ENCODE assay signal across 1 cellular context in the genomic region with DNA sequence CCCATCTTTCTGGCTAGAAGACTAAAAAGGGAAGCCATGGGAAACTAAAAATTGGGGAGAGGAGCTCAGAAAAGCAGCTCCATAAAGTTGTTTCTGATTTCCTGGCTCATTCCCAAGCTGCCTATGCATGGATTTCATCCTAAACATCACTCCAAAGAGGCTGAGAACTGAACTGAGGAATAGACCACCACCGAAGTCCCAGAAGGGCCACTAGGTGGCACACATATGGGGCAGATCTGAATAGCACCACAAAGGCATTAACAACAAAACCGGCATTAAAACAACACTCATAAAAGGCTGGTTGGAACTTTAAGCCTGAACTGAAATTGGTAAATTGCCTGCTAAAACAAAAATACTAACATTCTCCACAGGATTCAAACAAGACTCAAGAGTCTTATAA.
TF ChIP-seq lines count a peak whose summit lies in the region.

No MANE protein-coding gene starts in this region.

TF ChIP-seq in GM23338, 12 proteins besides CTCF, POLR2A, EP300 and RAD21 (continued from another document):
- TF ChIP-seq, protein P1, sequence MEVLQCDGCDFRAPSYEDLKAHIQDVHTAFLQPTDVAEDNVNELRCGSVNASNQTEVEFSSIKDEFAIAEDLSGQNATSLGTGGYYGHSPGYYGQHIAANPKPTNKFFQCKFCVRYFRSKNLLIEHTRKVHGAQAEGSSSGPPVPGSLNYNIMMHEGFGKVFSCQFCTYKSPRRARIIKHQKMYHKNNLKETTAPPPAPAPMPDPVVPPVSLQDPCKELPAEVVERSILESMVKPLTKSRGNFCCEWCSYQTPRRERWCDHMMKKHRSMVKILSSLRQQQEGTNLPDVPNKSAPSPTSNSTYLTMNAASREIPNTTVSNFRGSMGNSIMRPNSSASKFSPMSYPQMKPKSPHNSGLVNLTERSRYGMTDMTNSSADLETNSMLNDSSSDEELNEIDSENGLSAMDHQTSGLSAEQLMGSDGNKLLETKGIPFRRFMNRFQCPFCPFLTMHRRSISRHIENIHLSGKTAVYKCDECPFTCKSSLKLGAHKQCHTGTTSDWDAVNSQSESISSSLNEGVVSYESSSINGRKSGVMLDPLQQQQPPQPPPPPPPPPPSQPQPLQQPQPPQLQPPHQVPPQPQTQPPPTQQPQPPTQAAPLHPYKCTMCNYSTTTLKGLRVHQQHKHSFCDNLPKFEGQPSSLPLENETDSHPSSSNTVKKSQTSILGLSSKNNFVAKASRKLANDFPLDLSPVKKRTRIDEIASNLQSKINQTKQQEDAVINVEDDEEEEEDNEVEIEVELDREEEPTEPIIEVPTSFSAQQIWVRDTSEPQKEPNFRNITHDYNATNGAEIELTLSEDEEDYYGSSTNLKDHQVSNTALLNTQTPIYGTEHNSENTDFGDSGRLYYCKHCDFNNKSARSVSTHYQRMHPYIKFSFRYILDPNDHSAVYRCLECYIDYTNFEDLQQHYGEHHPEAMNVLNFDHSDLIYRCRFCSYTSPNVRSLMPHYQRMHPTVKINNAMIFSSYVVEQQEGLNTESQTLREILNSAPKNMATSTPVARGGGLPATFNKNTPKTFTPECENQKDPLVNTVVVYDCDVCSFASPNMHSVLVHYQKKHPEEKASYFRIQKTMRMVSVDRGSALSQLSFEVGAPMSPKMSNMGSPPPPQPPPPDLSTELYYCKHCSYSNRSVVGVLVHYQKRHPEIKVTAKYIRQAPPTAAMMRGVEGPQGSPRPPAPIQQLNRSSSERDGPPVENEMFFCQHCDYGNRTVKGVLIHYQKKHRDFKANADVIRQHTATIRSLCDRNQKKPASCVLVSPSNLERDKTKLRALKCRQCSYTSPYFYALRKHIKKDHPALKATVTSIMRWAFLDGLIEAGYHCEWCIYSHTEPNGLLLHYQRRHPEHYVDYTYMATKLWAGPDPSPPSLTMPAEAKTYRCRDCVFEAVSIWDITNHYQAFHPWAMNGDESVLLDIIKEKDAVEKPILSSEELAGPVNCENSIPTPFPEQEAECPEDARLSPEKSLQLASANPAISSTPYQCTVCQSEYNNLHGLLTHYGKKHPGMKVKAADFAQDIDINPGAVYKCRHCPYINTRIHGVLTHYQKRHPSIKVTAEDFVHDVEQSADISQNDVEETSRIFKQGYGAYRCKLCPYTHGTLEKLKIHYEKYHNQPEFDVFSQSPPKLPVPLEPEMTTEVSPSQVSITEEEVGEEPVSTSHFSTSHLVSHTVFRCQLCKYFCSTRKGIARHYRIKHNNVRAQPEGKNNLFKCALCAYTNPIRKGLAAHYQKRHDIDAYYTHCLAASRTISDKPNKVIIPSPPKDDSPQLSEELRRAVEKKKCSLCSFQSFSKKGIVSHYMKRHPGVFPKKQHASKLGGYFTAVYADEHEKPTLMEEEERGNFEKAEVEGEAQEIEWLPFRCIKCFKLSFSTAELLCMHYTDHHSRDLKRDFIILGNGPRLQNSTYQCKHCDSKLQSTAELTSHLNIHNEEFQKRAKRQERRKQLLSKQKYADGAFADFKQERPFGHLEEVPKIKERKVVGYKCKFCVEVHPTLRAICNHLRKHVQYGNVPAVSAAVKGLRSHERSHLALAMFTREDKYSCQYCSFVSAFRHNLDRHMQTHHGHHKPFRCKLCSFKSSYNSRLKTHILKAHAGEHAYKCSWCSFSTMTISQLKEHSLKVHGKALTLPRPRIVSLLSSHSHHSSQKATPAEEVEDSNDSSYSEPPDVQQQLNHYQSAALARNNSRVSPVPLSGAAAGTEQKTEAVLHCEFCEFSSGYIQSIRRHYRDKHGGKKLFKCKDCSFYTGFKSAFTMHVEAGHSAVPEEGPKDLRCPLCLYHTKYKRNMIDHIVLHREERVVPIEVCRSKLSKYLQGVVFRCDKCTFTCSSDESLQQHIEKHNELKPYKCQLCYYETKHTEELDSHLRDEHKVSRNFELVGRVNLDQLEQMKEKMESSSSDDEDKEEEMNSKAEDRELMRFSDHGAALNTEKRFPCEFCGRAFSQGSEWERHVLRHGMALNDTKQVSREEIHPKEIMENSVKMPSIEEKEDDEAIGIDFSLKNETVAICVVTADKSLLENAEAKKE (CRISPR knock-in tag; IDR thresholded peaks at IDR 0.05) = no peak
- no peak for TF ChIP-seq JUNB (IDR thresholded peaks at IDR 0.05; ENCODE audit: unreplicated experiment)
- TF ChIP-seq ZNF114 (CRISPR knock-in tag; IDR thresholded peaks at IDR 0.05) = no peak
- no peak for TF ChIP-seq EZH2phosphoT487 (IDR thresholded peaks at IDR 0.05; ENCODE audit: unreplicated experiment)
- TF ChIP-seq STAT1 (IDR thresholded peaks at IDR 0.05; ENCODE audit: unreplicated experiment) = no peak
- no peak for TF ChIP-seq EZH2 (IDR thresholded peaks at IDR 0.05; ENCODE audit: low read depth, unreplicated experiment)
- no peak for TF ChIP-seq CREB1 (CRISPR knock-in tag; IDR thresholded peaks at IDR 0.05; ENCODE audit: low read depth)
- TF ChIP-seq NANOG (IDR thresholded peaks at IDR 0.05; ENCODE audit: borderline replicate concordance) = no peak
